In the genomic region with DNA sequence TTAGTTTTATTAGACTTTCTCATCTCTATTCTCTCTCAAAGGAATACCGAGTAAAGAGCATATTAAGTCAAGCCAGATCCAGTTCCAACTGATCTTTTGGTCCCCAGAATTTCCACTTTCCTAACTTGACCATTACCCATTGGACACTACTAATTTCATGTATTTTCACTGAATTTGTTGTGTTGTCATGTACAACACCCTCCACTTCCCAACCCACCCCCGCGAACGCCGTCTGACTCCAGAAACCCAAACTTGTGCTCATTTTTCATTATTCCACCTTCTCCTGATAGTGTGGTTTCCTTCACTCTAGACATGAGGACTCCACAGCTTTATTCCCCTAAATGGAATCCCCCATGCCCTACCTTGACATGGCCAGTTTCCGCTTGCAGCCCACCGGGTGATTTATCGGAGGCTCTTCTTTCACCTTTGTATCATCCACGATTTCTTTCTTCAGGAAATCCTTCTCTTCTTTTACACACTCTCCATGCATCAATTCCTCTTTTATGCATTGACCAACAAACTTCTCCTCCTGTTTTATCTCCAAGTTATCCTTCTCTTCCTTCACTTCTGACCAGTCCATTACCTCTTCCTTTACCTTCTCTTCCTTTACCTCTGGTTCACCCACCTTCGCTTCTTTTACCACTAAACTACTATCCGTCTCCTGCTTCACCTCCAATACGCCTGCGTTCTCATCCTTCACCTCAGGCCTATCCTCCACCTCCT, we compare ENCODE assay signal across 8 cellular contexts. TPM values are rescaled to one million over a fixed set of nuclear protein-coding genes. Genes with fewer than 3 reads are reported as not detected.
DNase-seq lines count a peak whose midpoint lies in the region; ATAC-seq and TF ChIP-seq lines count a peak whose summit lies in the region.

No MANE protein-coding gene starts in this region.

- H3K9me3 ChIP-seq in HCT116 (ENCODE audit: control insufficient read depth in 1 of 2, insufficient read depth in 1 of 2, low read depth in 1 of 2, low read length in 2 of 2) (no peaks in the 10 kb centered on the region), SJCRH30 (replicated peaks) (no peaks in the 10 kb centered on the region), iPS-20b (ENCODE audit: insufficient read depth, low read depth, low read length) (no peaks in the 10 kb centered on the region), thyroid gland (no peaks in the 10 kb centered on the region)

- peak overlapping the region; percentile 91 for H3K4me2 ChIP-seq in HCT116 (ENCODE audit: low read length)

- no peak overlapping the region for H3K4me3 Mint-ChIP-seq in glutamatergic neuron (ENCODE audit: unreplicated experiment)
- no peak overlapping the region for H3K4me3 Mint-ChIP-seq in natural killer cell treated with Interleukin-12 subunit alpha and Interleukin-12 subunit beta and Interleukin-15 and Interleukin-18, amount 100 ng/mL, for 72 hours

- H3K4me1 ChIP-seq in HCT116 (ENCODE audit: control insufficient read depth in 1 of 2, insufficient read depth in 2 of 2, low read length in 2 of 2) (peaks cover 13 to 19% of the 10 kb centered on the region in 2 experiments; a peak in 3 of 4 replicates), SJCRH30 (peaks cover 4% of the 10 kb centered on the region; the same call in 1 of the 2 replicates), iPS-20b (ENCODE audit: insufficient read depth, low read length) (peaks cover 5% of the 10 kb centered on the region; the same call in 1 of the 2 replicates), thyroid gland (peaks cover 12% of the 10 kb centered on the region in 2 donors)

- H3K27me3 ChIP-seq in HCT116 (ENCODE audit: insufficient read depth, low read length) (no peaks in the 10 kb centered on the region), SJCRH30 (no peaks in the 10 kb centered on the region), iPS-20b (ENCODE audit: insufficient read depth, low read length) (no peaks in the 10 kb centered on the region), thyroid gland (no peaks in the 10 kb centered on the region)

- no peak for TF ChIP-seq RAD21 in HCT116 (IDR thresholded peaks at IDR 0.05; ENCODE audit: low read depth)

- peak; percentile 2 for DNase-seq in EL
- no peak for DNase-seq in HCT116 (ENCODE audit: low read depth, low spot score)
- peak in 1 of 2 experiments; percentile 5 for DNase-seq in SJCRH30
- DNase-seq in thyroid gland = no peak
- DNase-seq in glutamatergic neuron = no peak
- DNase-seq in stimulated activated CD4-positive, alpha-beta T cell treated with anti-CD3 and anti-CD28 coated beads, Interleukin-4, amount 100 ng/mL, for 4 hours = no peak
- DNase-seq in natural killer cell treated with Interleukin-12 subunit alpha and Interleukin-12 subunit beta and Interleukin-15 and Interleukin-18, amount 100 ng/mL, for 72 hours (ENCODE audit: low spot score) = no peak

- RAD21 ChIA-PET in HCT116 (lab: Charles Lee; ENCODE audit: low non-redundant PET in 1 of 2, low total read pairs in 2 of 2, uncharacterized antibody in 2 of 2, unreplicated experiment in 2 of 2) = no interaction called here

- no peaks in the 10 kb centered on the region for H3K9me2 ChIP-seq in HCT116 (ENCODE audit: insufficient read depth)

- H4K20me1 ChIP-seq in HCT116 (ENCODE audit: insufficient read depth) = no peaks in the 10 kb centered on the region

- peaks cover 5 to 17% of the 10 kb centered on the region in 2 experiments for H3K36me3 ChIP-seq in HCT116 (ENCODE audit: control insufficient read depth in 1 of 2, insufficient read depth in 2 of 2, low read length in 2 of 2)
- H3K36me3 ChIP-seq in SJCRH30 = peaks cover 17% of the 10 kb centered on the region
- peaks cover 35% of the 10 kb centered on the region for H3K36me3 ChIP-seq in iPS-20b (ENCODE audit: insufficient read depth, low read depth, low read length)
- no peaks in the 10 kb centered on the region for H3K36me3 ChIP-seq in thyroid gland

- no peaks in the 10 kb centered on the region for H3K4me1 Mint-ChIP-seq in glutamatergic neuron (ENCODE audit: low read depth, unreplicated experiment)
- peaks cover 13 to 25% of the 10 kb centered on the region in 2 donors for H3K4me1 Mint-ChIP-seq in natural killer cell treated with Interleukin-12 subunit alpha and Interleukin-12 subunit beta and Interleukin-15 and Interleukin-18, amount 100 ng/mL, for 72 hours (ENCODE audit: low read depth in 2 of 2)

- no peak for ATAC-seq in HCT116
- no peak for ATAC-seq in natural killer cell treated with Interleukin-12 subunit alpha and Interleukin-12 subunit beta and Interleukin-15 and Interleukin-18, amount 100 ng/mL, for 72 hours

- H3K27ac ChIP-seq in HCT116 (ENCODE audit: low read depth, low read length) (peak overlapping the region; percentile 73), SJCRH30 (peak overlapping the region; percentile 61), iPS-20b (ENCODE audit: low read length) (peak overlapping the region; percentile 46), thyroid gland (peak overlapping the region in 2 of 3 donors; percentile 90 to 93)

- no peaks in the 10 kb centered on the region for H3K9me3 Mint-ChIP-seq in glutamatergic neuron (ENCODE audit: unreplicated experiment)
- H3K9me3 Mint-ChIP-seq in natural killer cell treated with Interleukin-12 subunit alpha and Interleukin-12 subunit beta and Interleukin-15 and Interleukin-18, amount 100 ng/mL, for 72 hours = no peaks in the 10 kb centered on the region

- peaks cover 57% of the 10 kb centered on the region for H3K79me2 ChIP-seq in HCT116 (ENCODE audit: insufficient read depth, low read length)

- no peak overlapping the region for H3K27ac Mint-ChIP-seq in glutamatergic neuron (ENCODE audit: unreplicated experiment)
- H3K27ac Mint-ChIP-seq in natural killer cell treated with Interleukin-12 subunit alpha and Interleukin-12 subunit beta and Interleukin-15 and Interleukin-18, amount 100 ng/mL, for 72 hours = no peak overlapping the region

- H3K9ac ChIP-seq in HCT116 (ENCODE audit: low read length) = peak overlapping the region; percentile 80
- H3K9ac ChIP-seq in iPS-20b (ENCODE audit: low read depth, low read length) = peak overlapping the region; percentile 86

- H2AFZ ChIP-seq in HCT116 (ENCODE audit: low read depth, low read length, poor library complexity, severe bottlenecking) = no peak overlapping the region

- H3K27me3 Mint-ChIP-seq in glutamatergic neuron (ENCODE audit: unreplicated experiment) = no peaks in the 10 kb centered on the region
- no peaks in the 10 kb centered on the region for H3K27me3 Mint-ChIP-seq in natural killer cell treated with Interleukin-12 subunit alpha and Interleukin-12 subunit beta and Interleukin-15 and Interleukin-18, amount 100 ng/mL, for 72 hours

- 12 to 18% methylated on average over 13 of the region's 13 CpGs for WGBS in thyroid gland, 2 donors

- TF ChIP-seq POLR2A in HCT116 (IDR thresholded peaks at IDR 0.05; ENCODE audit: borderline replicate concordance, extremely low read depth, insufficient read depth, insufficient read length) (no peak), thyroid gland (IDR thresholded peaks at IDR 0.05) (no peak)

- POLR2A ChIA-PET in HCT116 (lab: Charles Lee) = interaction anchor here (1.0 to 1.1 kb wide), 2 partner anchors 10 to 26 kb away, joined by 3 read pairs; no protein-coding TSS in a partner anchor

- H3K4me3 ChIP-seq in HCT116 (replicated peaks in 1 of 2; ENCODE audit: low read depth in 1 of 2, low read length in 2 of 2) (peak overlapping the region; percentile 93 to 97), SJCRH30 (peak overlapping the region; percentile 80), iPS-20b (ENCODE audit: low read length) (peak overlapping the region; percentile 95), thyroid gland (replicated peaks in 1 of 3) (peak overlapping the region; percentile 9 to 80 (median 79))

- CTCF ChIA-PET in HCT116 (lab: Charles Lee) = interaction anchor here (1.0 to 1.6 kb wide), 4 partner anchors 14 to 187 kb away, joined by 4 to 14 read pairs (median 5); no protein-coding TSS in a partner anchor

- intact Hi-C loops in HCT116 (cut with micrococcal nuclease) = loop anchor here (5.0 kb wide), 1 partner anchor 400 kb away; no protein-coding TSS in a partner anchor
- intact Hi-C loops in thyroid gland (cut with DNase I) = no loop called here

- H3K36me3 Mint-ChIP-seq in glutamatergic neuron (ENCODE audit: unreplicated experiment) = no peaks in the 10 kb centered on the region
- peaks cover 20% of the 10 kb centered on the region for H3K36me3 Mint-ChIP-seq in natural killer cell treated with Interleukin-12 subunit alpha and Interleukin-12 subunit beta and Interleukin-15 and Interleukin-18, amount 100 ng/mL, for 72 hours

- TF ChIP-seq CTCF in HCT116 (IDR thresholded peaks at IDR 0.05 in 2 of 3, conservative IDR thresholded peaks at IDR 0.05 in 1 of 3; ENCODE audit: borderline replicate concordance in 1 of 3, insufficient read depth in 1 of 3, low read depth in 2 of 3, low read length in 2 of 3) (no peak), thyroid gland (IDR thresholded peaks at IDR 0.05) (no peak), glutamatergic neuron (IDR thresholded peaks at IDR 0.05; ENCODE audit: partially characterized antibody, unreplicated experiment) (no peak)

- TSS peak; percentile 75 for BruUV-seq in HCT116 (replicated peaks; lab: Mats Ljungman, UMichigan)

TF ChIP-seq in HCT116, 20 proteins besides CTCF, POLR2A, EP300 and RAD21 (continues in another document):
- TF ChIP-seq, protein P1, sequence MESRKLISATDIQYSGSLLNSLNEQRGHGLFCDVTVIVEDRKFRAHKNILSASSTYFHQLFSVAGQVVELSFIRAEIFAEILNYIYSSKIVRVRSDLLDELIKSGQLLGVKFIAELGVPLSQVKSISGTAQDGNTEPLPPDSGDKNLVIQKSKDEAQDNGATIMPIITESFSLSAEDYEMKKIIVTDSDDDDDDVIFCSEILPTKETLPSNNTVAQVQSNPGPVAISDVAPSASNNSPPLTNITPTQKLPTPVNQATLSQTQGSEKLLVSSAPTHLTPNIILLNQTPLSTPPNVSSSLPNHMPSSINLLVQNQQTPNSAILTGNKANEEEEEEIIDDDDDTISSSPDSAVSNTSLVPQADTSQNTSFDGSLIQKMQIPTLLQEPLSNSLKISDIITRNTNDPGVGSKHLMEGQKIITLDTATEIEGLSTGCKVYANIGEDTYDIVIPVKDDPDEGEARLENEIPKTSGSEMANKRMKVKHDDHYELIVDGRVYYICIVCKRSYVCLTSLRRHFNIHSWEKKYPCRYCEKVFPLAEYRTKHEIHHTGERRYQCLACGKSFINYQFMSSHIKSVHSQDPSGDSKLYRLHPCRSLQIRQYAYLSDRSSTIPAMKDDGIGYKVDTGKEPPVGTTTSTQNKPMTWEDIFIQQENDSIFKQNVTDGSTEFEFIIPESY (IDR thresholded peaks at IDR 0.05; ENCODE audit: extremely low read depth, insufficient replicate concordance, low read length) = no peak
- TF ChIP-seq ELF1 (IDR thresholded peaks at IDR 0.05; ENCODE audit: borderline replicate concordance, low read depth) (no peak), ZNF274 (IDR thresholded peaks at IDR 0.05; ENCODE audit: low read depth, low read length) (no peak)

RNA-seq across cellular contexts. Expression of a gene that starts 0.8 kb away (rescaled TPM):
- 18.4 TPM for total RNA-seq in HCT116 (2021; ENCODE audit: unreplicated experiment)
- 8.3 and 9.9 TPM in 2 replicates for polyA plus RNA-seq in HCT116 (2012)
- total RNA-seq in SJCRH30 (2014; rRNA removed; shearing (Covaris generic)) = 27.8 TPM in 2 replicates
- total RNA-seq in thyroid gland = 10 to 100 TPM; 13.6 to 19.3 (median 14.2) TPM
- total RNA-seq in glutamatergic neuron (ENCODE audit: unreplicated experiment) = 10.9 TPM
- total RNA-seq in natural killer cell treated with Interleukin-12 subunit alpha and Interleukin-12 subunit beta and Interleukin-15 and Interleukin-18, amount 100 ng/mL, for 72 hours = 10 to 100 TPM; 17.5 to 18.9 TPM
